13 cellular contexts compared by ENCODE assay signal in the genomic region with DNA sequence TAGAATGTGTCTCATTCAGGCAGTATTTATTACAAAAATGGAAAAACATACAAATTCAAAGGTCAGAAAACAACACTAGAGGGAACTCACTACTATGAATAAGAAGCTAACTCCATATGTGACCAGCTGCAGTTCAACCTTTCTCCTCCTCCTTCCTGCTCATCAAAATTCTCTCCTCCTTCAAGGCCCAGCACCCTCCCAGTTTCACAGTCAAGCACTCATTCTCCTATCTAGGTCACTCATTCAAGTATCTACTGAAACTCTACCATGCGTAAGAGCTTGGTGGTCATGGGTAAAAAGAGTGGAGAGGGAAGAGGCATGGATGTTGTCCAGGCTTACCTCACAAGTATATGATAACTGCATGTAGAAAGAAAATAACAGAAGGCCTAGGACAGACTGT. TPM values are rescaled to one million over a fixed set of nuclear protein-coding genes. Genes with fewer than 3 reads are reported as not detected.
DNase-seq lines count a peak whose midpoint lies in the region; ATAC-seq, FAIRE-seq and TF ChIP-seq lines count a peak whose summit lies in the region.
"Had no signal": no experiment of that assay in that cellular context is flagged by ENCODE, and none has a peak within 500 bp of the region (broad histone marks: within the 10 kb centered on the region; RNA-seq: fewer than 3 reads in every experiment).

No MANE protein-coding gene starts in this region.

- H3K79me2 ChIP-seq in GM12878 (ENCODE audit: control insufficient read depth, insufficient read depth, low read length), result peaks cover 86% of the 10 kb centered on the region

- WGBS in GM12878 (ENCODE audit: insufficient coverage, insufficient replicate concordance, low lambda C conversion rate, missing lambda C conversion rate), result 43% methylated on average over 1 of the region's 1 CpG

- H3K36me3 Mint-ChIP-seq in CD4-positive, CD25-positive, alpha-beta regulatory T cell, result peaks cover 2% of the 10 kb centered on the region

- H3K36me3 ChIP-seq in CD4-positive, CD25-positive, alpha-beta regulatory T cell (ENCODE audit: control insufficient read depth, insufficient read depth, low read length), result no peaks in the 10 kb centered on the region
- no peaks in the 10 kb centered on the region; a peak in 1 of 4 replicates for H3K36me3 ChIP-seq in GM12878 (ENCODE audit: control insufficient read depth in 2 of 2, insufficient read depth in 2 of 2, low read length in 1 of 2)
- H3K36me3 ChIP-seq: upper lobe of left lung had no signal

- H3K27ac Mint-ChIP-seq in CD4-positive, CD25-positive, alpha-beta regulatory T cell, result peak overlapping the region; percentile 10 to 37 (median 26)
- H3K27ac Mint-ChIP-seq: activated naive CD4-positive, alpha-beta T cell treated with anti-CD3 and anti-CD28 coated beads, Interleukin-2, amount 50 U/mL, for 24 hours had no signal

- peaks cover 3% of the 10 kb centered on the region; the same call in 1 of the 2 replicates for H4K20me1 ChIP-seq in GM12878 (ENCODE audit: control insufficient read depth, insufficient read depth)

- no peak for TF ChIP-seq POLR2A in GM12878 (IDR thresholded peaks at IDR 0.05; ENCODE audit: low read depth, low read length)

- no peak for DNase-seq in CD4-positive, CD25-positive, alpha-beta regulatory T cell
- DNase-seq in GM12878 (ENCODE audit: low read depth, low spot score) (no peak), left lobe of liver (ENCODE audit: low spot score) (no peak), NCI-H2107 (lab: John Stamatoyannopoulos, UW) (no peak), COR-L47 (lab: John Stamatoyannopoulos, UW) (no peak)
- DNase-seq: hippocampal formation, NCI-H1436, upper lobe of left lung had no signal

- H3K4me1 Mint-ChIP-seq in CD4-positive, CD25-positive, alpha-beta regulatory T cell, result peaks cover 32 to 53% (median 39%) of the 10 kb centered on the region in 4 donors

- no TSS peak for BruUV-seq in GM12878 (replicated peaks; lab: Mats Ljungman, UMichigan)

- POLR2A ChIA-PET in GM12878 (lab: Charles Lee), result no interaction called here

- H3K9me3 Mint-ChIP-seq in CD4-positive, CD25-positive, alpha-beta regulatory T cell, result peaks cover 0 to 2% (median 0%) of the 10 kb centered on the region in 7 donors
- H3K9me3 Mint-ChIP-seq: activated naive CD4-positive, alpha-beta T cell treated with anti-CD3 and anti-CD28 coated beads, Interleukin-2, amount 50 U/mL, for 24 hours had no signal

- H3K9me3 ChIP-seq in CD4-positive, CD25-positive, alpha-beta regulatory T cell (ENCODE audit: control insufficient read depth in 2 of 2, low read length in 2 of 2), result peaks cover 0 to 2% of the 10 kb centered on the region in 2 experiments
- H3K9me3 ChIP-seq in GM12878 (replicated peaks; ENCODE audit: control insufficient read depth, insufficient read depth, low read length), result peaks cover under 1% of the 10 kb centered on the region

- RAD21 ChIA-PET in GM12878 (lab: Charles Lee; ENCODE audit: unreplicated experiment), result interaction anchor here (1.0 kb wide), 2 partner anchors 12 to 165 kb away, joined by 4 to 5 read pairs; no protein-coding TSS in a partner anchor

- no peak overlapping the region for H3K27ac ChIP-seq in CD4-positive, CD25-positive, alpha-beta regulatory T cell (ENCODE audit: insufficient read depth, low read length, poor library complexity, severe bottlenecking)
- no peak overlapping the region for H3K27ac ChIP-seq in GM12878 (ENCODE audit: control insufficient read depth, insufficient read depth)
- H3K27ac ChIP-seq: BLaER1 treated with 17β-estradiol and CSF1 and Interleukin-3, amounts not matched to agents 10 nM and 100 nM had no signal

- peak in 1 of 2 donors; percentile 31 for ATAC-seq in CD4-positive, CD25-positive, alpha-beta regulatory T cell (ENCODE audit: low read depth in 2 of 2)
- ATAC-seq in GM21619 (IDR thresholded peaks at IDR 0.05; ENCODE audit: unreplicated experiment) (peak; percentile 48), GM12878 (peak; percentile 65), left lobe of liver (peak; percentile 49), GM19035 (IDR thresholded peaks at IDR 0.05; ENCODE audit: unreplicated experiment) (no peak), GM18873 (IDR thresholded peaks at IDR 0.05; ENCODE audit: low FRiP score, unreplicated experiment) (no peak)

- no peak overlapping the region for H2AFZ ChIP-seq in GM12878 (ENCODE audit: control insufficient read depth, low read depth, low read length)

- no peak for TF ChIP-seq RAD21 in GM12878 (IDR thresholded peaks at IDR 0.05; ENCODE audit: insufficient read depth, low read depth, low read length)

- CTCF ChIA-PET in GM12878 (lab: Yijun Ruan, JAX), result interaction anchor here (1.0 to 1.5 kb wide), 2 partner anchors 10 to 165 kb away, joined by 3 to 4 read pairs; no protein-coding TSS in a partner anchor

- no peak overlapping the region for H3K4me3 ChIP-seq in CD4-positive, CD25-positive, alpha-beta regulatory T cell (ENCODE audit: low read depth, low read length)
- H3K4me3 ChIP-seq in GM12878, result no peak overlapping the region
- H3K4me3 ChIP-seq: BLaER1 treated with 17β-estradiol and CSF1 and Interleukin-3, amounts not matched to agents 10 nM and 100 nM; upper lobe of left lung had no signal

- H3K4me3 Mint-ChIP-seq in CD4-positive, CD25-positive, alpha-beta regulatory T cell, result no peak overlapping the region
- H3K4me3 Mint-ChIP-seq: activated naive CD4-positive, alpha-beta T cell treated with anti-CD3 and anti-CD28 coated beads, Interleukin-2, amount 50 U/mL, for 24 hours had no signal

- intact Hi-C loops in GM12878 (cut with micrococcal nuclease; ENCODE audit: unreplicated experiment), result no loop called here

- in situ Hi-C loops in GM12878 (cut with MboI), result no loop called here

- no peaks in the 10 kb centered on the region for H3K4me1 ChIP-seq in CD4-positive, CD25-positive, alpha-beta regulatory T cell (ENCODE audit: control insufficient read depth, insufficient read depth, low read length, poor library complexity, severe bottlenecking)
- H3K4me1 ChIP-seq in GM12878 (ENCODE audit: control insufficient read depth, insufficient read depth, low read length), result 0 out of 2 replicates have a peak, but pooled peaks cover 5% of the 10 kb centered on the region

- TF ChIP-seq EP300 in GM12878 (IDR thresholded peaks at IDR 0.05; ENCODE audit: borderline replicate concordance in 1 of 2, control insufficient read depth in 1 of 2, low read depth in 2 of 2, low read length in 2 of 2), result no peak

- H3K9ac ChIP-seq in GM12878 (ENCODE audit: control insufficient read depth, insufficient read depth, low read length), result no peak overlapping the region
- H3K9ac ChIP-seq: BLaER1 treated with 17β-estradiol and CSF1 and Interleukin-3, amounts not matched to agents 10 nM and 100 nM had no signal

- FAIRE-seq in GM12878 (lab: Jason Lieb, UNC), result no peak

- H3K27me3 ChIP-seq in CD4-positive, CD25-positive, alpha-beta regulatory T cell (ENCODE audit: control insufficient read depth, insufficient read depth, low read length), result no peaks in the 10 kb centered on the region
- H3K27me3 ChIP-seq in GM12878 (replicated peaks in 1 of 2; ENCODE audit: control insufficient read depth in 2 of 2, insufficient read depth in 2 of 2, low read length in 1 of 2), result no peaks in the 10 kb centered on the region
- H3K27me3 ChIP-seq: BLaER1 treated with 17β-estradiol and CSF1 and Interleukin-3, amounts not matched to agents 10 nM and 100 nM; upper lobe of left lung had no signal

- SMC1A ChIA-PET in GM12878 (lab: Charles Lee; ENCODE audit: uncharacterized antibody, unreplicated experiment), result interaction anchor here (0.8 to 1.5 kb wide), 3 partner anchors 10 to 219 kb away, joined by 3 read pairs; no protein-coding TSS in a partner anchor

- no peaks in the 10 kb centered on the region for H3K27me3 Mint-ChIP-seq in CD4-positive, CD25-positive, alpha-beta regulatory T cell
- H3K27me3 Mint-ChIP-seq: activated naive CD4-positive, alpha-beta T cell treated with anti-CD3 and anti-CD28 coated beads, Interleukin-2, amount 50 U/mL, for 24 hours had no signal

- H3K4me2 ChIP-seq in GM12878 (ENCODE audit: control insufficient read depth, insufficient read depth), result no peak overlapping the region
- H3K4me2 ChIP-seq: BLaER1 treated with 17β-estradiol and CSF1 and Interleukin-3, amounts not matched to agents 10 nM and 100 nM had no signal

- no peak for TF ChIP-seq CTCF in GM12878 (IDR thresholded peaks at IDR 0.05 in 2 of 3, conservative IDR thresholded peaks at IDR 0.05 in 1 of 3; ENCODE audit: control insufficient read depth in 2 of 3, extremely low read depth in 1 of 3, insufficient read depth in 1 of 3, low read depth in 3 of 3, low read length in 3 of 3)

TF ChIP-seq in GM12878, 131 proteins besides CTCF, POLR2A, EP300 and RAD21:
- no peak for TF ChIP-seq MTA2 (IDR thresholded peaks at IDR 0.05; ENCODE audit: low read depth)
- 0 out of 2 replicates have a peak, but pooled peaks have one; percentile 18 for TF ChIP-seq PKNOX1 (IDR thresholded peaks at IDR 0.05)

RNA-seq across cellular contexts. Expression of gene ECPAS, which starts 27.6 kb away (rescaled TPM):
- total RNA-seq in CD4-positive, CD25-positive, alpha-beta regulatory T cell, result 59.1 TPM
- 10 to 100 TPM in 3 of 4 donors, 1 to 10 TPM in 1; 9.5 to 12.4 (median 10.7) TPM for polyA plus RNA-seq in CD4-positive, CD25-positive, alpha-beta regulatory T cell
- total RNA-seq in GM12878 (2013; cell fraction: nucleolus; rRNA removed), result 243 and 246 TPM in 2 replicates
- total RNA-seq in GM12878 (2014; rRNA removed) (50.2 and 54.5 TPM in 2 replicates), GM12878 (2014; rRNA removed; fragmentation: Illumina TruSeq; extraction: Trizol) (66.1 and 70.9 TPM in 2 replicates), GM12878 (2021) (64.5 and 69.8 TPM in 2 replicates), left lobe of liver (36.4 TPM)
- 30.9 TPM for polyA plus RNA-seq in GM12878 (2011; ENCODE audit: low read depth)
- polyA plus RNA-seq in GM12878 (2011; rRNA removed) (54.6 and 72.1 TPM in 2 replicates), GM12878 (2014; fragmentation: Illumina TruSeq; extraction: Trizol) (50.0 and 65.1 TPM in 2 replicates), GM12878 (2014; fragmentation: Nextera tagmentation; extraction: Ambion mirVana) (10 to 100 TPM; 11.2 to 18.7 TPM), GM12878 (2014; rRNA removed) (52.0 and 54.9 TPM in 2 replicates), GM12878 (2016; fragmentation: Nextera tagmentation; extraction: Ambion mirVana) (10 to 100 TPM; 28.4 to 30.9 TPM)
- polyA plus RNA-seq in GM12878 (2011; cell fraction: cytosol; rRNA removed), result 28.3 and 29.1 TPM in 2 replicates
- 72.9 and 104 TPM in 2 replicates for polyA plus RNA-seq in GM12878 (2011; cell fraction: nucleus; rRNA removed)
- polyA plus RNA-seq in GM12878 (2012), result 41.6 and 45.2 TPM in 2 replicates
- 138 and 166 TPM in 2 replicates for polyA minus RNA-seq in GM12878 (2011; rRNA and poly(A)+ RNA removed)
- polyA minus RNA-seq in GM12878 (2011; cell fraction: cytosol; rRNA and poly(A)+ RNA removed), result 54.9 and 66.5 TPM in 2 replicates
- polyA minus RNA-seq in GM12878 (2011; cell fraction: nucleus; rRNA and poly(A)+ RNA removed), result 65.2 and 78.5 TPM in 2 replicates

Comparison
In these comparisons a context has a peak if more than half of its experiments do, and no peak if none do; other contexts are left out.
1. ATAC-seq: peak in GM21619 (single experiment), GM12878 (single experiment) and left lobe of liver (single experiment); none in GM19035 (single experiment) and GM18873 (single experiment).